ENCODE assay signal across 9 cellular contexts in genomic region chr6:145904391-145904790, GRCh38. TPM values are rescaled to one million over a fixed set of nuclear protein-coding genes. Genes with fewer than 3 reads are reported as not detected.
DNase-seq lines count a peak whose midpoint lies in the region; ATAC-seq and TF ChIP-seq lines count a peak whose summit lies in the region.
"Had no signal": no experiment of that assay in that cellular context is flagged by ENCODE, and none has a peak within 500 bp of the region (broad histone marks: within the 10 kb centered on the region; RNA-seq: fewer than 3 reads in every experiment).

No MANE protein-coding gene starts in this region.

- ATAC-seq in GM18867 (IDR thresholded peaks at IDR 0.05; ENCODE audit: unreplicated experiment) = peak; percentile 91
- ATAC-seq in GM21529 (IDR thresholded peaks at IDR 0.05; ENCODE audit: unreplicated experiment) = peak; percentile 79
- peak; percentile 79 for ATAC-seq in HG03460 (IDR thresholded peaks at IDR 0.05; ENCODE audit: unreplicated experiment)
- ATAC-seq in naive B cell (ENCODE audit: low read depth in 2 of 2) = peak; percentile 58 to 63
- no peak for ATAC-seq in lower lobe of right lung

- no peak for DNase-seq in naive B cell
- no peak for DNase-seq in NCI-H82 treated with DMSO at 0.1 percent for 48 hours (lab: John Stamatoyannopoulos, UW; ENCODE audit: unreplicated experiment)
- DNase-seq in osteoblast (ENCODE audit: insufficient read length, low spot score, missing footprints) = no peak
- DNase-seq in lower lobe of right lung = no peak
- DNase-seq: activated CD4-positive, alpha-beta T cell treated with anti-CD3 and anti-CD28 coated beads for 4 hours had no signal

- H3K27ac ChIP-seq in osteoblast (ENCODE audit: low read depth, low read length) = no peak overlapping the region
- H3K27ac ChIP-seq in lower lobe of right lung = no peak overlapping the region
- H3K27ac ChIP-seq: vagina had no signal

- H3K79me2 ChIP-seq in osteoblast (ENCODE audit: insufficient read depth, low read length) = no peaks in the 10 kb centered on the region

- peaks cover 6% of the 10 kb centered on the region for H3K36me3 ChIP-seq in osteoblast (ENCODE audit: insufficient read depth, low read length)
- H3K36me3 ChIP-seq in lower lobe of right lung = peaks cover 49% of the 10 kb centered on the region

- H3K27me3 ChIP-seq in osteoblast (ENCODE audit: insufficient read depth, low read length) = no peaks in the 10 kb centered on the region
- H3K27me3 ChIP-seq in lower lobe of right lung (ENCODE audit: low read depth) = no peaks in the 10 kb centered on the region
- H3K27me3 ChIP-seq: vagina had no signal

- intact Hi-C loops in lower lobe of right lung (cut with DNase I) = no loop called here

- H3K27ac Mint-ChIP-seq in naive B cell = peak overlapping the region; percentile 13 to 97 (median 82)

- no peaks in the 10 kb centered on the region for H3K27me3 Mint-ChIP-seq in naive B cell

- H4K20me1 ChIP-seq in osteoblast (ENCODE audit: insufficient read depth, low read length) = no peaks in the 10 kb centered on the region

- peaks cover 0 to 4% (median 0%) of the 10 kb centered on the region in 7 donors for H3K9me3 Mint-ChIP-seq in naive B cell

- no peaks in the 10 kb centered on the region for H3K9me3 ChIP-seq in osteoblast (ENCODE audit: low read depth, low read length)
- H3K9me3 ChIP-seq in lower lobe of right lung = no peaks in the 10 kb centered on the region
- H3K9me3 ChIP-seq: vagina had no signal

- H3K36me3 Mint-ChIP-seq in naive B cell = peaks cover 33 to 47% of the 10 kb centered on the region in 2 donors

- TF ChIP-seq CTCF in osteoblast (IDR thresholded peaks at IDR 0.05; ENCODE audit: extremely low read depth, low read depth, low read length) (no peak), lower lobe of right lung (IDR thresholded peaks at IDR 0.05) (no peak)

- H3K4me2 ChIP-seq in osteoblast (ENCODE audit: insufficient read depth, low read length) = no peak overlapping the region

- no peak overlapping the region for H2AFZ ChIP-seq in osteoblast (ENCODE audit: low read length)

- H3K4me1 ChIP-seq in osteoblast (ENCODE audit: insufficient read depth, low read length) = peaks cover 8% of the 10 kb centered on the region
- no peaks in the 10 kb centered on the region for H3K4me1 ChIP-seq in lower lobe of right lung
- H3K4me1 ChIP-seq: vagina had no signal

- no peak overlapping the region for H3K4me3 ChIP-seq in osteoblast (ENCODE audit: insufficient read depth, low read length)
- H3K4me3 ChIP-seq in lower lobe of right lung = no peak overlapping the region
- H3K4me3 ChIP-seq: vagina had no signal

- H3K4me3 Mint-ChIP-seq in naive B cell = peak overlapping the region in 2 of 8 donors; percentile 21 to 45

- H3K4me1 Mint-ChIP-seq in naive B cell = peaks cover 19 to 32% (median 24%) of the 10 kb centered on the region in 3 donors

RNA-seq across cellular contexts. Expression of gene SHPRH, which starts 59.8 kb away (rescaled TPM):
- 10 to 100 TPM in 4 of 6 donors, 1 to 10 TPM in 2; 7.3 to 17.6 (median 11.1) TPM for polyA plus RNA-seq in naive B cell (ENCODE audit: low read depth in 6 of 6)
- total RNA-seq in osteoblast (23.9 and 27.4 TPM in 2 replicates), lower lobe of right lung (18.8 TPM)

Comparison
In these comparisons a context has a peak if more than half of its experiments do, and no peak if none do; other contexts are left out.
1. ATAC-seq: peak in GM18867 (single experiment), GM21529 (single experiment), HG03460 (single experiment) and naive B cell (2 of 2); none in lower lobe of right lung (0 of 2).